28 cellular contexts compared by ENCODE assay signal in genomic region chr10:28880551-28880950, GRCh38.
DNase-seq lines count a peak whose midpoint lies in the region; TF ChIP-seq lines count a peak whose summit lies in the region.
"Had no signal": no experiment of that assay in that cellular context is flagged by ENCODE, and none has a peak within 500 bp of the region (broad histone marks: within the 10 kb centered on the region; RNA-seq: fewer than 3 reads in every experiment).

No MANE protein-coding gene starts in this region.

- H3K27ac Mint-ChIP-seq in nephron, result peak overlapping the region; percentile 59 to 68 (median 66)
- H3K27ac Mint-ChIP-seq: activated naive CD8-positive, alpha-beta T cell treated with anti-CD3 and anti-CD28 coated beads, Interleukin-2, amount 10 ng/mL, durations not matched to agents 7 days and 5 days; activated T-cell treated with anti-CD3 and anti-CD28 coated beads, Interleukin-2, amount 50 U/mL, for 24 hours; CD8-positive, alpha-beta memory T cell had no signal

- H3K4me3 Mint-ChIP-seq in nephron, result no peak overlapping the region
- H3K4me3 Mint-ChIP-seq: activated naive CD8-positive, alpha-beta T cell treated with anti-CD3 and anti-CD28 coated beads, Interleukin-2, amount 10 ng/mL, durations not matched to agents 7 days and 5 days; activated T-cell treated with anti-CD3 and anti-CD28 coated beads, Interleukin-2, amount 50 U/mL, for 24 hours; CD8-positive, alpha-beta memory T cell; nephron progenitor cell had no signal

- no peak for TF ChIP-seq CTCF in AG10803 (conservative IDR thresholded peaks at IDR 0.05; ENCODE audit: low read length)
- TF ChIP-seq CTCF in VCaP (conservative IDR thresholded peaks at IDR 0.05), result no peak
- TF ChIP-seq CTCF in fibroblast of pulmonary artery (IDR thresholded peaks at IDR 0.05; ENCODE audit: low read length, missing control alignments), result no peak
- TF ChIP-seq CTCF in nephron (IDR thresholded peaks at IDR 0.05; ENCODE audit: unreplicated experiment in 3 of 3), result no peak

- H3K27ac ChIP-seq in VCaP (peak overlapping the region; percentile 51), substantia nigra (ENCODE audit: low read depth, low read length, poor library complexity, severe bottlenecking) (no peak overlapping the region)
- H3K27ac ChIP-seq: dorsolateral prefrontal cortex, pancreas had no signal

- H3K9me3 Mint-ChIP-seq in nephron, result no peaks in the 10 kb centered on the region
- H3K9me3 Mint-ChIP-seq: activated naive CD8-positive, alpha-beta T cell treated with anti-CD3 and anti-CD28 coated beads, Interleukin-2, amount 10 ng/mL, durations not matched to agents 7 days and 5 days; activated T-cell treated with anti-CD3 and anti-CD28 coated beads, Interleukin-2, amount 50 U/mL, for 24 hours; CD8-positive, alpha-beta memory T cell; nephron progenitor cell had no signal

- H3K27me3 Mint-ChIP-seq in nephron (ENCODE audit: low read depth), result peaks cover 5% of the 10 kb centered on the region

- peaks cover 44% of the 10 kb centered on the region for H3K4me1 Mint-ChIP-seq in nephron
- H3K4me1 Mint-ChIP-seq: activated naive CD8-positive, alpha-beta T cell treated with anti-CD3 and anti-CD28 coated beads, Interleukin-2, amount 10 ng/mL, durations not matched to agents 7 days and 5 days; CD8-positive, alpha-beta memory T cell had no signal

- peak; percentile 8 for DNase-seq in AG10803 (ENCODE audit: low read depth)
- DNase-seq in fibroblast of pulmonary artery (ENCODE audit: low read depth), result peak; percentile 39
- no peak for DNase-seq in NCI-H1105 treated with DMSO at 0.1 percent for 48 hours (lab: John Stamatoyannopoulos, UW)
- no peak for DNase-seq in dedifferentiated amniotic fluid mesenchymal stem cell (ENCODE audit: extremely low spot score)
- DNase-seq in substantia nigra (lab: John Stamatoyannopoulos, UW), result no peak
- DNase-seq: activated effector memory CD4-positive, alpha-beta T cell treated with anti-CD3 and anti-CD28 coated beads, Interleukin-2, amount 50 U/mL, for 16 hours; activated naive CD8-positive, alpha-beta T cell treated with anti-CD3 and anti-CD28 coated beads, Interleukin-2, amount 10 ng/mL, durations not matched to agents 7 days and 5 days; activated T-cell treated with anti-CD3 and anti-CD28 coated beads, Interleukin-2, amount 50 U/mL, for 24 hours; BE2C; CD8-positive, alpha-beta memory T cell; central memory CD4-positive, alpha-beta T cell; DMS 273 treated with DMSO at 0.1 percent for 48 hours; dorsolateral prefrontal cortex; H7; KG1; NCI-H1417; NCI-H2029 treated with DMSO at 0.1 percent for 48 hours; NCI-H526; nephron progenitor cell; NK-92 treated with Interleukin-12 subunit alpha and Interleukin-12 subunit beta, amount 100 ng/mL, for 24 hours; pancreas; retina; SK-N-SH; stimulated activated CD4-positive, alpha-beta T cell treated with anti-CD3 and anti-CD28 coated beads, Interleukin-1b, Interleukin-23, amount 100 ng/mL, for 48 hours; stimulated activated naive CD4-positive, alpha-beta T cell treated with Interleukin-2 at 50 U/mL for 16 hours had no signal

- no peak overlapping the region for H3K4me3 ChIP-seq in AG10803 (ENCODE audit: low read length)
- H3K4me3 ChIP-seq in fibroblast of pulmonary artery (replicated peaks; ENCODE audit: low read depth, low read length), result no peak overlapping the region
- H3K4me3 ChIP-seq: dorsolateral prefrontal cortex, lung, pancreas had no signal

- no peaks in the 10 kb centered on the region for H3K36me3 Mint-ChIP-seq in nephron (ENCODE audit: low read depth)
- H3K36me3 Mint-ChIP-seq: activated naive CD8-positive, alpha-beta T cell treated with anti-CD3 and anti-CD28 coated beads, Interleukin-2, amount 10 ng/mL, durations not matched to agents 7 days and 5 days; CD8-positive, alpha-beta memory T cell had no signal

Comparison
In these comparisons a context has a peak if more than half of its experiments do, and no peak if none do; other contexts are left out.
1. DNase-seq: peak in AG10803 (single experiment) and fibroblast of pulmonary artery (single experiment); none in NCI-H1105 treated with DMSO at 0.1 percent for 48 hours (single experiment), dedifferentiated amniotic fluid mesenchymal stem cell (single experiment) and substantia nigra (0 of 49).